In genomic region chr3:41581700-41582099, GRCh38 we compare ENCODE assay signal across 9 cellular contexts.
A peak's percentile ranks its signal among the peaks of the same experiment; 100 is the strongest.
DNase-seq lines count a peak whose midpoint lies in the region; ATAC-seq and TF ChIP-seq lines count a peak whose summit lies in the region.
"Had no signal": no experiment of that assay in that cellular context is flagged by ENCODE, and none has a peak within 500 bp of the region (broad histone marks: within the 10 kb centered on the region; RNA-seq: fewer than 3 reads in every experiment).

No MANE protein-coding gene starts in this region.

- no peak overlapping the region for H3K27ac Mint-ChIP-seq in glutamatergic neuron (ENCODE audit: unreplicated experiment)
- H3K27ac Mint-ChIP-seq in activated CD4-positive, alpha-beta T cell treated with anti-CD3 and anti-CD28 coated beads for 36 hours: no peak overlapping the region

- intact Hi-C loops in activated CD4-positive, alpha-beta T cell treated with anti-CD3 and anti-CD28 coated beads for 36 hours (cut with DNase I, micrococcal nuclease): no loop called here

- POLR2A ChIA-PET in activated CD4-positive, alpha-beta T cell treated with anti-CD3 and anti-CD28 coated beads for 36 hours (lab: Charles Lee): no interaction called here

- H3K9me3 Mint-ChIP-seq in glutamatergic neuron (ENCODE audit: unreplicated experiment): peaks cover 2% of the 10 kb centered on the region
- no peaks in the 10 kb centered on the region for H3K9me3 Mint-ChIP-seq in activated CD4-positive, alpha-beta T cell treated with anti-CD3 and anti-CD28 coated beads for 36 hours (ENCODE audit: low read depth)

- H3K4me1 Mint-ChIP-seq in glutamatergic neuron (ENCODE audit: low read depth, unreplicated experiment): peaks cover 8% of the 10 kb centered on the region
- H3K4me1 Mint-ChIP-seq in activated CD4-positive, alpha-beta T cell treated with anti-CD3 and anti-CD28 coated beads for 36 hours: peaks cover 2% of the 10 kb centered on the region

- CTCF ChIA-PET in activated CD4-positive, alpha-beta T cell treated with anti-CD3 and anti-CD28 coated beads for 36 hours (lab: Charles Lee): no interaction called here

- no peaks in the 10 kb centered on the region for H3K27me3 Mint-ChIP-seq in glutamatergic neuron (ENCODE audit: unreplicated experiment)
- no peaks in the 10 kb centered on the region for H3K27me3 Mint-ChIP-seq in activated CD4-positive, alpha-beta T cell treated with anti-CD3 and anti-CD28 coated beads for 36 hours

- peak; percentile 57 for DNase-seq in germinal center (ENCODE audit: low spot score)
- no peak for DNase-seq in iPS-NIHi7 (ENCODE audit: extremely low spot score)
- DNase-seq in glutamatergic neuron: no peak
- no peak for DNase-seq in stimulated activated CD4-positive, alpha-beta T cell treated with anti-CD3 and anti-CD28 coated beads, Interleukin-4, amount 100 ng/mL, for 24 hours
- DNase-seq in activated CD4-positive, alpha-beta T cell treated with anti-CD3 and anti-CD28 coated beads for 36 hours: no peak
- DNase-seq: NCI-H2107 had no signal

- H3K36me3 Mint-ChIP-seq in glutamatergic neuron (ENCODE audit: unreplicated experiment): no peaks in the 10 kb centered on the region
- H3K36me3 Mint-ChIP-seq in activated CD4-positive, alpha-beta T cell treated with anti-CD3 and anti-CD28 coated beads for 36 hours (ENCODE audit: low read depth): no peaks in the 10 kb centered on the region

- no peak for TF ChIP-seq CTCF in glutamatergic neuron (IDR thresholded peaks at IDR 0.05; ENCODE audit: partially characterized antibody, unreplicated experiment)

- ATAC-seq in GM18909 (IDR thresholded peaks at IDR 0.05; ENCODE audit: poor library complexity, unreplicated experiment) (peak; percentile 96), GM21786 (IDR thresholded peaks at IDR 0.05; ENCODE audit: unreplicated experiment) (peak; percentile 97), HG03378 (IDR thresholded peaks at IDR 0.05; ENCODE audit: unreplicated experiment) (peak; percentile 88)
- ATAC-seq in activated CD4-positive, alpha-beta T cell treated with anti-CD3 and anti-CD28 coated beads for 36 hours: no peak

- H3K4me3 Mint-ChIP-seq in glutamatergic neuron (ENCODE audit: unreplicated experiment): no peak overlapping the region
- no peak overlapping the region for H3K4me3 Mint-ChIP-seq in activated CD4-positive, alpha-beta T cell treated with anti-CD3 and anti-CD28 coated beads for 36 hours
